Comparison of ENCODE assay signal across 25 cellular contexts in genomic region chr14:71521238-71521637, GRCh38.
DNase-seq lines count a peak whose midpoint lies in the region; ATAC-seq, FAIRE-seq and TF ChIP-seq lines count a peak whose summit lies in the region.
"Had no signal": no experiment of that assay in that cellular context is flagged by ENCODE, and none has a peak within 500 bp of the region (broad histone marks: within the 10 kb centered on the region; RNA-seq: fewer than 3 reads in every experiment).

No MANE protein-coding gene starts in this region.

- H3K4me3 Mint-ChIP-seq in astrocyte (ENCODE audit: unreplicated experiment), result no peak overlapping the region
- H3K4me3 Mint-ChIP-seq: activated naive CD4-positive, alpha-beta T cell treated with anti-CD3 and anti-CD28 coated beads for 36 hours; memory B cell; stimulated activated naive CD8-positive, alpha-beta T cell treated with anti-CD3 and anti-CD28 coated beads, Interleukin-15, Interleukin-2, amounts not matched to agents 100 ng/mL and 50 ng/mL, for 24 hours had no signal

- H3K4me1 Mint-ChIP-seq in astrocyte (ENCODE audit: low read depth, unreplicated experiment), result peaks cover 14% of the 10 kb centered on the region

- intact Hi-C loops in left lung (cut with DNase I), result no loop called here

- H3K36me3 ChIP-seq in astrocyte (ENCODE audit: insufficient read depth, low read length), result no peaks in the 10 kb centered on the region
- no peaks in the 10 kb centered on the region for H3K36me3 ChIP-seq in left lung
- H3K36me3 ChIP-seq in brain microvascular endothelial cell (replicated peaks), result no peaks in the 10 kb centered on the region
- H3K36me3 ChIP-seq: sigmoid colon had no signal

- peaks cover 5% of the 10 kb centered on the region for H3K36me3 Mint-ChIP-seq in astrocyte (ENCODE audit: low read depth, unreplicated experiment)

- H3K9me3 Mint-ChIP-seq in astrocyte (ENCODE audit: unreplicated experiment), result peaks cover 4% of the 10 kb centered on the region
- H3K9me3 Mint-ChIP-seq: memory B cell; stimulated activated naive CD8-positive, alpha-beta T cell treated with anti-CD3 and anti-CD28 coated beads, Interleukin-15, Interleukin-2, amounts not matched to agents 100 ng/mL and 50 ng/mL, for 24 hours had no signal

- H3K27ac ChIP-seq in astrocyte (ENCODE audit: low read depth, low read length), result no peak overlapping the region
- H3K27ac ChIP-seq in left lung, result no peak overlapping the region
- no peak overlapping the region for H3K27ac ChIP-seq in brain microvascular endothelial cell
- H3K27ac ChIP-seq: sigmoid colon had no signal

- H3K27me3 ChIP-seq in astrocyte (ENCODE audit: insufficient read depth, low read length) (no peaks in the 10 kb centered on the region), left lung (no peaks in the 10 kb centered on the region), brain microvascular endothelial cell (replicated peaks) (no peaks in the 10 kb centered on the region)
- H3K27me3 ChIP-seq: sigmoid colon had no signal

- no peaks in the 10 kb centered on the region for H3K27me3 Mint-ChIP-seq in astrocyte (ENCODE audit: low read depth, unreplicated experiment)
- H3K27me3 Mint-ChIP-seq: memory B cell; stimulated activated naive CD8-positive, alpha-beta T cell treated with anti-CD3 and anti-CD28 coated beads, Interleukin-15, Interleukin-2, amounts not matched to agents 100 ng/mL and 50 ng/mL, for 24 hours had no signal

- peak overlapping the region; percentile 20 for H3K4me2 ChIP-seq in astrocyte (ENCODE audit: low read length)

- H3K4me1 ChIP-seq in astrocyte (ENCODE audit: insufficient read depth, low read length) (peaks cover 5% of the 10 kb centered on the region), left lung (no peaks in the 10 kb centered on the region)

- H3K9ac ChIP-seq in astrocyte (ENCODE audit: low read length), result no peak overlapping the region

- H4K20me1 ChIP-seq in astrocyte (ENCODE audit: insufficient read depth, low read length), result no peaks in the 10 kb centered on the region

- H3K4me3 ChIP-seq in LNCaP clone FGC (ENCODE audit: low read depth, low read length) (no peak overlapping the region), astrocyte (ENCODE audit: insufficient read depth, low read depth, low read length) (no peak overlapping the region), left lung (no peak overlapping the region), brain microvascular endothelial cell (ENCODE audit: low read depth, low read length) (no peak overlapping the region)
- H3K4me3 ChIP-seq: sigmoid colon had no signal

- no peaks in the 10 kb centered on the region for H3K9me3 ChIP-seq in astrocyte (ENCODE audit: insufficient read depth, low read depth, low read length)
- H3K9me3 ChIP-seq in left lung, result no peaks in the 10 kb centered on the region
- H3K9me3 ChIP-seq: sigmoid colon had no signal

- peak; percentile 43 for FAIRE-seq in astrocyte (lab: Jason Lieb, UNC)
- FAIRE-seq: A204.1, bronchial epithelial cell, G401.6, kidney had no signal

- TF ChIP-seq CTCF in LNCaP clone FGC (IDR thresholded peaks at IDR 0.05; ENCODE audit: control insufficient read depth, extremely low read depth, insufficient read depth) (no peak), astrocyte (IDR thresholded peaks at IDR 0.05; ENCODE audit: insufficient read depth, low read depth, low read length) (no peak), left lung (IDR thresholded peaks at IDR 0.05) (no peak), brain microvascular endothelial cell (IDR thresholded peaks at IDR 0.05; ENCODE audit: low read depth, low read length, missing control alignments) (no peak)

- no peak overlapping the region for H2AFZ ChIP-seq in astrocyte (ENCODE audit: low read depth, low read length)

- peaks cover 26% of the 10 kb centered on the region for H3K79me2 ChIP-seq in astrocyte (ENCODE audit: insufficient read depth, low read length)

- in situ Hi-C loops in brain microvascular endothelial cell (cut with HindIII; ENCODE audit: low pct_ligation_motif_present, low sequenced_read_pairs), result no loop called here

- DNase-seq in A172 (ENCODE audit: low spot score) (peak; percentile 14), LNCaP clone FGC (ENCODE audit: low read depth) (peak; percentile 28), astrocyte (ENCODE audit: low read depth) (peak; percentile 15), left lung (no peak), NCI-H82 (lab: John Stamatoyannopoulos, UW) (no peak), brain microvascular endothelial cell (no peak), NCI-H446 (lab: John Stamatoyannopoulos, UW) (no peak)
- DNase-seq in stimulated activated CD8-positive, alpha-beta memory T cell treated with anti-CD3 and anti-CD28 coated beads, Interleukin-4, amount 100 ng/mL, for 48 hours, result no peak
- DNase-seq: activated CD4-positive, alpha-beta T cell treated with anti-CD3 and anti-CD28 coated beads, Interleukin-2, amount 50 U/mL, for 4 hours; activated CD4-positive, CD25-positive, alpha-beta regulatory T cell; activated naive CD4-positive, alpha-beta T cell treated with anti-CD3 and anti-CD28 coated beads for 36 hours; effector CD4-positive, alpha-beta T cell; kidney; NCI-H1694 treated with DMSO at 0.1 percent for 48 hours; NCI-H2171; NCI-H774; RPMI8226; sigmoid colon; T-helper 1 cell had no signal

- peak; percentile 62 for ATAC-seq in left lung
- ATAC-seq: HCT116 had no signal

- H3K27ac Mint-ChIP-seq in astrocyte (ENCODE audit: unreplicated experiment), result peak overlapping the region; percentile 12
- H3K27ac Mint-ChIP-seq: activated naive CD4-positive, alpha-beta T cell treated with anti-CD3 and anti-CD28 coated beads for 36 hours; memory B cell; stimulated activated naive CD8-positive, alpha-beta T cell treated with anti-CD3 and anti-CD28 coated beads, Interleukin-15, Interleukin-2, amounts not matched to agents 100 ng/mL and 50 ng/mL, for 24 hours had no signal

Comparison
In these comparisons a context has a peak if more than half of its experiments do, and no peak if none do; other contexts are left out.
1. DNase-seq: peak in A172 (single experiment), LNCaP clone FGC (single experiment) and astrocyte (single experiment); none in left lung (0 of 2), stimulated activated CD8-positive, alpha-beta memory T cell treated with anti-CD3 and anti-CD28 coated beads, Interleukin-4, amount 100 ng/mL, for 48 hours (single experiment), NCI-H82 (single experiment), brain microvascular endothelial cell (single experiment) and NCI-H446 (0 of 2).